In the genomic region with DNA sequence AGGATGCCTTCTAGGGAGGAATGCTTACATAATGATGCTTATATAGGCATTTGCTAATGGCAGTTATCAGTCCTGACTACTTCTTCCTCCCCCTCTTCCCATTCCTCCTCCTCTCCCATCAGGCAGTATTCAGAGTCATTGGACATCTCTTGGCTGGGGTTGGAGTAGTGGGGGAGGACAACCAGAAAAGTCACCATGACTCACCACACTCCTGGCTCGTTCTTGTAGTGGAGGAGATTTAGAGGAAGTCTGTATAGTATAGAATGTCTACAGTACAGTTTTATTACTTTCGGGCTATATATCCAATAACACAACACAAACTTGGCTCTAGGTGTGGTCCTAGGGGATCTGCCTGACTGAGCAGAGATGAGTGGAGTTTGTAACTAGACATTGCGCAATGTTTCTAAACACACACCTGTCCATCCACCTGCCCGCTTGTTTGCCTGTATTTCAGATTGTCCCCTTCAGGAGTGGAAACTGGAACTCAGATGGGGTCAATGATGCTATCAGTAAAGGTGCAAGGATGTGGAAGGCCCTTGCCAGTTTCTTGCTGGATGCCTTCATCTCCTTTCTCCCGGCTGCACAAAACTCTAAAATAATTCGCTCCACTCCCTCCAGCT, we compare ENCODE assay signal across 14 cellular contexts. TPM values are rescaled to one million over a fixed set of nuclear protein-coding genes. Genes with fewer than 3 reads are reported as not detected.
DNase-seq lines count a peak whose midpoint lies in the region; TF ChIP-seq lines count a peak whose summit lies in the region.
"Had no signal": no experiment of that assay in that cellular context is flagged by ENCODE, and none has a peak within 500 bp of the region (broad histone marks: within the 10 kb centered on the region; RNA-seq: fewer than 3 reads in every experiment).

No MANE protein-coding gene starts in this region.

- no peak for TF ChIP-seq CTCF in NB4 (IDR thresholded peaks at IDR 0.05; ENCODE audit: low read depth, low read length)
- TF ChIP-seq CTCF in epithelial cell of proximal tubule (conservative IDR thresholded peaks at IDR 0.05; ENCODE audit: low read depth, low read length), result no peak
- TF ChIP-seq CTCF in ovary (IDR thresholded peaks at IDR 0.05), result no peak

- no peaks in the 10 kb centered on the region for H3K4me1 ChIP-seq in ovary (ENCODE audit: insufficient read depth)
- H3K4me1 ChIP-seq: body of pancreas, right atrium auricular region had no signal

- H3K27ac ChIP-seq in ovary, result no peak overlapping the region
- H3K27ac ChIP-seq: body of pancreas, right atrium auricular region had no signal

- no peaks in the 10 kb centered on the region for H3K27me3 ChIP-seq in ovary
- H3K27me3 ChIP-seq: body of pancreas, right atrium auricular region had no signal

- intact Hi-C loops in ovary (cut with DNase I), result no loop called here

- no peak for TF ChIP-seq POLR2A in NB4 (IDR thresholded peaks at IDR 0.05; ENCODE audit: extremely low read depth, insufficient read length)
- TF ChIP-seq POLR2A in ovary (IDR thresholded peaks at IDR 0.05), result no peak

- no peak for TF ChIP-seq EP300 in ovary (IDR thresholded peaks at IDR 0.05)

- DNase-seq in GM04503 (ENCODE audit: low read depth) (peak; percentile 15), NB4 (ENCODE audit: low read depth) (peak; percentile 31), epithelial cell of proximal tubule (ENCODE audit: low read depth) (peak; percentile 10), renal cortical epithelial cell (ENCODE audit: low read depth) (peak; percentile 69), SK-N-DZ (ENCODE audit: low spot score) (no peak), ovary (no peak)
- no peak for DNase-seq in stimulated activated CD4-positive, alpha-beta T cell treated with anti-CD3 and anti-CD28 coated beads, Interleukin-4, amount 100 ng/mL, for 4 hours
- DNase-seq: activated CD4-positive, alpha-beta T cell treated with anti-CD3 and anti-CD28 coated beads for 36 hours; body of pancreas; DMS79 treated with DMSO at 0.1 percent for 48 hours; NCI-H1092; NCI-H524 treated with DMSO at 0.1 percent for 48 hours had no signal

- WGBS in ovary, 3 donors, result 51 to 55% (median 54%) methylated on average over 6 of the region's 6 CpGs

- H3K9me3 ChIP-seq in ovary, result no peaks in the 10 kb centered on the region
- H3K9me3 ChIP-seq: body of pancreas, right atrium auricular region had no signal

- H3K4me3 ChIP-seq in NB4 (ENCODE audit: low read depth, low read length) (no peak overlapping the region), epithelial cell of proximal tubule (ENCODE audit: low read depth, low read length) (no peak overlapping the region), ovary (no peak overlapping the region)
- H3K4me3 ChIP-seq: body of pancreas, right atrium auricular region had no signal

- no peaks in the 10 kb centered on the region for H3K36me3 ChIP-seq in ovary
- H3K36me3 ChIP-seq: right atrium auricular region had no signal

RNA-seq across cellular contexts. Expression of a gene that starts 27.9 kb away (rescaled TPM):
- total RNA-seq in epithelial cell of proximal tubule (not detected in 2 replicates), renal cortical epithelial cell (not detected in 2 replicates), ovary (1 to 10 TPM in 1 of 7 donors, under 1 TPM in 5, not detected in 1; 0.15 to 1.7 (median 0.46) TPM)
- polyA plus RNA-seq in SK-N-DZ (2014; cell fraction: cytosol; rRNA removed), result not detected in 2 replicates
- not detected in 2 replicates for polyA plus RNA-seq in SK-N-DZ (2014; cell fraction: nucleus; rRNA removed)
- under 1 TPM; 0.04 to 0.43 TPM for polyA plus RNA-seq in ovary
- total RNA-seq: activated CD4-positive, alpha-beta T cell treated with anti-CD3 and anti-CD28 coated beads for 36 hours; body of pancreas; mucosa of gallbladder had no signal

Comparison
In these comparisons a context has a peak if more than half of its experiments do, and no peak if none do; other contexts are left out.
1. DNase-seq: peak in GM04503 (single experiment), NB4 (single experiment), epithelial cell of proximal tubule (single experiment) and renal cortical epithelial cell (single experiment); none in stimulated activated CD4-positive, alpha-beta T cell treated with anti-CD3 and anti-CD28 coated beads, Interleukin-4, amount 100 ng/mL, for 4 hours (0 of 2), SK-N-DZ (single experiment) and ovary (0 of 5).